Comparison of ENCODE assay signal across 21 cellular contexts in genomic region chr16:14650629-14651028, GRCh38. TPM values are rescaled to one million over a fixed set of nuclear protein-coding genes. Genes with fewer than 3 reads are reported as not detected.
"Had no signal": no experiment of that assay in that cellular context is flagged by ENCODE, and none has a peak within 500 bp of the region (broad histone marks: within the 10 kb centered on the region; RNA-seq: fewer than 3 reads in every experiment).

No MANE protein-coding gene starts in this region.

- H3K4me1 Mint-ChIP-seq: activated B cell treated with CpG ODN at 0.5 μM for 24 hours had no signal

- H3K27ac Mint-ChIP-seq: activated B cell treated with CpG ODN at 0.5 μM for 24 hours had no signal

- H3K4me3 ChIP-seq: dorsolateral prefrontal cortex, esophagus squamous epithelium, mucosa of descending colon, psoas muscle, spleen, upper lobe of left lung had no signal

- ATAC-seq: mucosa of descending colon; naive thymus-derived CD8-positive, alpha-beta T cell; psoas muscle; sciatic nerve had no signal

- H3K4me3 Mint-ChIP-seq: activated B cell treated with CpG ODN at 0.5 μM for 24 hours; naive thymus-derived CD8-positive, alpha-beta T cell had no signal

- DNase-seq: activated B cell treated with CpG ODN at 0.5 μM for 24 hours; activated T-cell treated with anti-CD3 and anti-CD28 coated beads for 4 hours; anterior cingulate cortex; dorsolateral prefrontal cortex; esophagus squamous epithelium; foreskin fibroblast; head of caudate nucleus; mucosa of descending colon; naive thymus-derived CD8-positive, alpha-beta T cell; occipital lobe; psoas muscle; SHP77; spleen; stimulated activated CD4-positive, alpha-beta T cell treated with anti-CD3 and anti-CD28 coated beads, Interleukin-1b, Interleukin-23, amount 100 ng/mL, for 48 hours; stimulated activated naive CD4-positive, alpha-beta T cell; T-helper 2 cell; upper lobe of left lung had no signal

- FAIRE-seq: TTC549 had no signal

- H3K9me3 Mint-ChIP-seq: activated B cell treated with CpG ODN at 0.5 μM for 24 hours; naive thymus-derived CD8-positive, alpha-beta T cell had no signal

- H3K9me3 ChIP-seq: esophagus squamous epithelium, mucosa of descending colon, psoas muscle, spleen, upper lobe of left lung had no signal

- H3K27ac ChIP-seq: dorsolateral prefrontal cortex, psoas muscle, spleen had no signal

- H3K4me1 ChIP-seq: psoas muscle had no signal

- H3K27me3 ChIP-seq: dorsolateral prefrontal cortex, esophagus squamous epithelium, spleen, upper lobe of left lung had no signal

- H3K27me3 Mint-ChIP-seq: activated B cell treated with CpG ODN at 0.5 μM for 24 hours; naive thymus-derived CD8-positive, alpha-beta T cell had no signal

RNA-seq across cellular contexts. Expression of gene PLA2G10, which starts 43.5 kb away (rescaled TPM):
- total RNA-seq: activated B cell treated with CpG ODN at 0.5 μM for 24 hours; lung microvascular endothelial cell; naive thymus-derived CD8-positive, alpha-beta T cell; occipital lobe; psoas muscle; sciatic nerve; spleen; temporal lobe had no signal
- polyA plus RNA-seq: naive thymus-derived CD8-positive, alpha-beta T cell; psoas muscle had no signal
